In genomic region chr2:233353769-233354499, GRCh38 we compare ENCODE assay signal across 8 cellular contexts.
DNase-seq lines count a peak whose midpoint lies in the region; ATAC-seq lines count a peak whose summit lies in the region.

TSS of gene DGKD (plus strand) at chr2:233354494. CDS start at chr2:233354519, 25 bp downstream.

- H3K27ac Mint-ChIP-seq in memory B cell, result peak within 1 kb of the TSS; percentile 96

- H3K4me1 Mint-ChIP-seq in memory B cell, result peaks cover 68% of the 10 kb centered on the region

- peaks cover 5% of the 10 kb centered on the region for H3K36me3 Mint-ChIP-seq in memory B cell

- H3K9me3 Mint-ChIP-seq in memory B cell, result no peaks in the 10 kb centered on the region

- peak within 1 kb of the TSS; percentile 88 for H3K4me3 Mint-ChIP-seq in memory B cell

- peak; percentile 17 for DNase-seq in SHP77 treated with DMSO at 0.1 percent for 48 hours (lab: John Stamatoyannopoulos, UW)
- no peak for DNase-seq in SHP77 (lab: John Stamatoyannopoulos, UW)
- peak; percentile 30 for DNase-seq in NCI-H345 treated with DMSO at 0.1 percent for 48 hours (lab: John Stamatoyannopoulos, UW; ENCODE audit: unreplicated experiment)
- peak; percentile 70 to 72 for DNase-seq in activated CD4-positive, alpha-beta T cell treated with anti-CD3 and anti-CD28 coated beads, Interleukin-2, amount 50 U/mL, for 48 hours
- DNase-seq in ecto neural progenitor cell (ENCODE audit: low spot score), result peak; percentile 84
- peak; percentile 72 to 73 for DNase-seq in memory B cell (ENCODE audit: low spot score in 2 of 2)
- peak; percentile 42 for DNase-seq in stimulated activated CD8-positive, alpha-beta memory T cell treated with anti-CD3 and anti-CD28 coated beads, Interleukin-15, amount 100 ng/mL, for 1 hour (ENCODE audit: low read depth)

- ATAC-seq in HG02885 (IDR thresholded peaks at IDR 0.05; ENCODE audit: poor library complexity, unreplicated experiment) (peak; percentile 58), memory B cell (ENCODE audit: low read depth) (peak; percentile 77)

- no peaks in the 10 kb centered on the region for H3K27me3 Mint-ChIP-seq in memory B cell

Comparison
In these comparisons a context has a peak if more than half of its experiments do, and no peak if none do; other contexts are left out.
1. DNase-seq: peak in SHP77 treated with DMSO at 0.1 percent for 48 hours (single experiment), NCI-H345 treated with DMSO at 0.1 percent for 48 hours (single experiment), activated CD4-positive, alpha-beta T cell treated with anti-CD3 and anti-CD28 coated beads, Interleukin-2, amount 50 U/mL, for 48 hours (2 of 2), ecto neural progenitor cell (single experiment), memory B cell (2 of 2) and stimulated activated CD8-positive, alpha-beta memory T cell treated with anti-CD3 and anti-CD28 coated beads, Interleukin-15, amount 100 ng/mL, for 1 hour (single experiment); none in SHP77 (0 of 2).